23 cellular contexts compared by ENCODE assay signal in the genomic region with DNA sequence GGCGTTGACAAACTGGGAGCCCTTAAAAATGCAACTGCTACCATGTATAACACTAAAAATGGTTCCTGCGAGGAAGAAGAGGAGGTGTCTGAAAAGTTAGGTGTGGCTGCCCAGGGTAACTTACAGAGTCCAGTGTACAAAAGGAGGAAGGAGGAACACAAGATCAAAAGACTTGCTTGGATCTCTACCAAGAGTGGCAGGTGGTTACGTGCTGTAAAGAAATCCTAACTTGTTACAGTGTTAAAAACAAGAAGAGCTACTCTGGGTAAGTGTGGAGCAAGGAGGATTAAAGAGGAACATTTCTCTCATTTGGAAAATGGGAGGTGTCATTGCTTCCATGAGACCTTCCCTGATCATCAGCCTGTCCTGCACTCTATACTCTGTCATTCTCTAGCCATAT.
DNase-seq lines count a peak whose midpoint lies in the region; ATAC-seq, FAIRE-seq and TF ChIP-seq lines count a peak whose summit lies in the region.
"Had no signal": no experiment of that assay in that cellular context is flagged by ENCODE, and none has a peak within 500 bp of the region (broad histone marks: within the 10 kb centered on the region; RNA-seq: fewer than 3 reads in every experiment).

No MANE protein-coding gene starts in this region.

- H3K27ac ChIP-seq in small intestine (ENCODE audit: low read depth in 1 of 2, low read length in 1 of 2), result peak overlapping the region in 1 of 2 donors; percentile 37
- H3K27ac ChIP-seq: A549; BLaER1 treated with 17β-estradiol and CSF1 and Interleukin-3, amounts not matched to agents 10 nM and 100 nM; GM23248 had no signal

- DNase-seq in RPMI8226, result peak; percentile 50
- DNase-seq in mucosa of descending colon, result peak in 1 of 3 donors; percentile 78
- peak; percentile 85 for DNase-seq in small intestine
- no peak for DNase-seq in dedifferentiated amniotic fluid mesenchymal stem cell (ENCODE audit: extremely low spot score)
- DNase-seq: AML-193; CD4-positive, alpha-beta T cell; GM23248; H7; KBM-7; MG63; NCI-H2029; NCI-H446; NCI-H524 treated with DMSO at 0.1 percent for 48 hours; NCI-H774; SK-N-SH had no signal

- intact Hi-C loops in dendritic cell treated with granulocyte-macrophage colony-stimulating factor and Interleukin-4, amounts not matched to agents 40 ng/mL and 50 ng/mL, for 4 days (cut with micrococcal nuclease), result no loop called here
- intact Hi-C loops in mucosa of descending colon (cut with DNase I, micrococcal nuclease), result no loop called here

- H3K27me3 Mint-ChIP-seq in dendritic cell treated with granulocyte-macrophage colony-stimulating factor and Interleukin-4, amounts not matched to agents 40 ng/mL and 50 ng/mL, for 4 days, result peaks cover 2% of the 10 kb centered on the region
- H3K27me3 Mint-ChIP-seq: CD4-positive, alpha-beta T cell had no signal

- no peaks in the 10 kb centered on the region for H3K9me3 Mint-ChIP-seq in dendritic cell treated with granulocyte-macrophage colony-stimulating factor and Interleukin-4, amounts not matched to agents 40 ng/mL and 50 ng/mL, for 4 days
- H3K9me3 Mint-ChIP-seq: CD4-positive, alpha-beta T cell had no signal

- no peaks in the 10 kb centered on the region for H3K27me3 ChIP-seq in small intestine (ENCODE audit: control insufficient read depth in 2 of 2, insufficient read depth in 2 of 2, low read length in 2 of 2)
- H3K27me3 ChIP-seq: BLaER1 treated with 17β-estradiol and CSF1 and Interleukin-3, amounts not matched to agents 10 nM and 100 nM; MG63 had no signal

- H3K36me3 Mint-ChIP-seq in dendritic cell treated with granulocyte-macrophage colony-stimulating factor and Interleukin-4, amounts not matched to agents 40 ng/mL and 50 ng/mL, for 4 days (ENCODE audit: low read depth), result no peaks in the 10 kb centered on the region

- H3K4me1 ChIP-seq in mucosa of descending colon (ENCODE audit: low read depth) (no peaks in the 10 kb centered on the region), small intestine (ENCODE audit: control insufficient read depth in 2 of 2, insufficient read depth in 1 of 2, low read depth in 1 of 2, low read length in 1 of 2) (no peaks in the 10 kb centered on the region)
- H3K4me1 ChIP-seq: A549 had no signal

- H3K4me1 Mint-ChIP-seq in dendritic cell treated with granulocyte-macrophage colony-stimulating factor and Interleukin-4, amounts not matched to agents 40 ng/mL and 50 ng/mL, for 4 days (ENCODE audit: low read depth), result peaks cover 11% of the 10 kb centered on the region

- H3K4me3 ChIP-seq in mucosa of descending colon, result no peak overlapping the region
- H3K4me3 ChIP-seq in small intestine (ENCODE audit: low read depth in 1 of 2, low read length in 2 of 2), result no peak overlapping the region
- H3K4me3 ChIP-seq: A549; BLaER1 treated with 17β-estradiol and CSF1 and Interleukin-3, amounts not matched to agents 10 nM and 100 nM; GM23248; MG63 had no signal

- H3K9me3 ChIP-seq in mucosa of descending colon (no peaks in the 10 kb centered on the region), small intestine (ENCODE audit: control insufficient read depth, low read depth) (no peaks in the 10 kb centered on the region)
- H3K9me3 ChIP-seq: A549, MG63, SK-N-SH had no signal

- no peak for FAIRE-seq in small intestine (lab: Jason Lieb, UNC)
- FAIRE-seq: A549, D721Med, G401.6, RCC 7860 had no signal

- TF ChIP-seq CTCF in mucosa of descending colon (IDR thresholded peaks at IDR 0.05), result no peak

- H3K36me3 ChIP-seq in mucosa of descending colon (ENCODE audit: low read depth), result no peaks in the 10 kb centered on the region
- no peaks in the 10 kb centered on the region for H3K36me3 ChIP-seq in small intestine (ENCODE audit: control insufficient read depth in 2 of 2, insufficient read depth in 2 of 2, low read length in 2 of 2)
- H3K36me3 ChIP-seq: BLaER1 treated with 17β-estradiol and CSF1 and Interleukin-3, amounts not matched to agents 10 nM and 100 nM; MG63 had no signal

- ATAC-seq in mucosa of descending colon (peak; percentile 97), GM18907 (IDR thresholded peaks at IDR 0.05; ENCODE audit: unreplicated experiment) (no peak), HG03378 (IDR thresholded peaks at IDR 0.05; ENCODE audit: unreplicated experiment) (no peak)
- ATAC-seq: A549 had no signal

- peak overlapping the region; percentile 27 for H3K27ac Mint-ChIP-seq in dendritic cell treated with granulocyte-macrophage colony-stimulating factor and Interleukin-4, amounts not matched to agents 40 ng/mL and 50 ng/mL, for 4 days
- H3K27ac Mint-ChIP-seq: CD4-positive, alpha-beta T cell had no signal

- 9 to 49% (median 31%) methylated on average over 3 of the region's 3 CpGs for WGBS in small intestine, 3 donors

- H3K4me3 Mint-ChIP-seq in dendritic cell treated with granulocyte-macrophage colony-stimulating factor and Interleukin-4, amounts not matched to agents 40 ng/mL and 50 ng/mL, for 4 days, result no peak overlapping the region
- H3K4me3 Mint-ChIP-seq: CD4-positive, alpha-beta T cell had no signal
